8 cellular contexts compared by ENCODE assay signal in genomic region chr5:151699071-151699901, GRCh38. TPM values are rescaled to one million over a fixed set of nuclear protein-coding genes. Genes with fewer than 3 reads are reported as not detected.
DNase-seq lines count a peak whose midpoint lies in the region; ATAC-seq and TF ChIP-seq lines count a peak whose summit lies in the region.

No MANE protein-coding gene starts in this region.

- DNase-seq in dedifferentiated amniotic fluid mesenchymal stem cell (ENCODE audit: extremely low spot score) (peak; percentile 97), tibial artery (peak; percentile 66 to 90), NCI-H1417 (lab: John Stamatoyannopoulos, UW) (no peak)

- WGBS in liver, result 82% methylated on average over 13 of the region's 13 CpGs

- peak overlapping the region; percentile 51; the same call in 1 of the 2 replicates for H3K9ac ChIP-seq in HUES48 (ENCODE audit: low read depth, low read length)
- no peak overlapping the region for H3K9ac ChIP-seq in liver (ENCODE audit: low read depth in 1 of 2, low read length in 2 of 2)

- H3K36me3 ChIP-seq in HUES48 (ENCODE audit: control insufficient read depth, insufficient read depth, low read length) (no peaks in the 10 kb centered on the region), liver (ENCODE audit: control insufficient read depth in 4 of 4, insufficient read depth in 3 of 4, low read depth in 1 of 4, low read length in 3 of 4) (no peaks in the 10 kb centered on the region), tibial artery (no peaks in the 10 kb centered on the region)

- ATAC-seq in GM18870 (IDR thresholded peaks at IDR 0.05; ENCODE audit: unreplicated experiment), result no peak
- no peak for ATAC-seq in HG03135 (IDR thresholded peaks at IDR 0.05; ENCODE audit: unreplicated experiment)
- no peak for ATAC-seq in GM21717 (IDR thresholded peaks at IDR 0.05; ENCODE audit: unreplicated experiment)

- no peak for TF ChIP-seq CTCF in liver (IDR thresholded peaks at IDR 0.05; ENCODE audit: low read depth, low read length, missing input control)
- no peak for TF ChIP-seq CTCF in tibial artery (IDR thresholded peaks at IDR 0.05)

- H3K27me3 ChIP-seq in HUES48 (ENCODE audit: control insufficient read depth, insufficient read depth, low read length) (no peaks in the 10 kb centered on the region), liver (ENCODE audit: control insufficient read depth in 4 of 4, insufficient read depth in 4 of 4, low read length in 3 of 4) (peaks cover 0 to 3% (median 0%) of the 10 kb centered on the region in 4 donors), tibial artery (no peaks in the 10 kb centered on the region)

- intact Hi-C loops in tibial artery (cut with DNase I; ENCODE audit: low total_unique reads), result no loop called here

- TF ChIP-seq RAD21 in liver (IDR thresholded peaks at IDR 0.05), result peak in 1 of 2 donors; percentile 4

- H3K4me1 ChIP-seq in HUES48 (ENCODE audit: control insufficient read depth, insufficient read depth, low read length) (peaks cover 24% of the 10 kb centered on the region), liver (ENCODE audit: control insufficient read depth in 4 of 4, insufficient read depth in 4 of 4, low read length in 3 of 4) (no peaks in the 10 kb centered on the region), tibial artery (peaks cover 4 to 59% (median 28%) of the 10 kb centered on the region in 4 donors)

- H3K4me3 ChIP-seq in HUES48 (ENCODE audit: low read depth, low read length) (no peak overlapping the region), liver (ENCODE audit: low read depth in 1 of 3, low read length in 3 of 3) (no peak overlapping the region), tibial artery (peak overlapping the region in 1 of 2 donors; percentile 17)

- peak overlapping the region; percentile 87 for H3K27ac ChIP-seq in HUES48 (ENCODE audit: low read depth, low read length)
- peak overlapping the region; percentile 46 to 68 for H3K27ac ChIP-seq in liver (ENCODE audit: low read depth in 1 of 2, low read length in 2 of 2)
- H3K27ac ChIP-seq in tibial artery, result peak overlapping the region; percentile 75 to 84

- no peaks in the 10 kb centered on the region for H3K9me3 ChIP-seq in HUES48 (ENCODE audit: control insufficient read depth, insufficient read depth, low read length)
- H3K9me3 ChIP-seq in liver (ENCODE audit: control insufficient read depth in 4 of 4, low read length in 3 of 4), result no peaks in the 10 kb centered on the region
- no peaks in the 10 kb centered on the region for H3K9me3 ChIP-seq in tibial artery

TF ChIP-seq in liver, 16 proteins besides CTCF, POLR2A, EP300 and RAD21:
- TF ChIP-seq ZBTB33 (IDR thresholded peaks at IDR 0.05) (no peak), RXRA (IDR thresholded peaks at IDR 0.05) (peak in 1 of 2 donors; percentile 33), GABPA (IDR thresholded peaks at IDR 0.05 in 1 of 2, conservative IDR thresholded peaks at IDR 0.05 in 1 of 2) (no peak), SP1 (IDR thresholded peaks at IDR 0.05) (peak; percentile 12), NR2F2 (IDR thresholded peaks at IDR 0.05) (peak; percentile 91), MAX (IDR thresholded peaks at IDR 0.05) (no peak), FOXA2 (IDR thresholded peaks at IDR 0.05) (no peak), REST (IDR thresholded peaks at IDR 0.05) (peak; percentile 10), HNF4G (IDR thresholded peaks at IDR 0.05) (no peak), EGR1 (IDR thresholded peaks at IDR 0.05; ENCODE audit: low read depth in 2 of 2) (no peak), YY1 (IDR thresholded peaks at IDR 0.05) (peak; percentile 21), ATF3 (IDR thresholded peaks at IDR 0.05) (no peak), FOXA1 (IDR thresholded peaks at IDR 0.05) (no peak), TAF1 (conservative IDR thresholded peaks at IDR 0.05) (no peak), HNF4A (conservative IDR thresholded peaks at IDR 0.05) (no peak), JUND (IDR thresholded peaks at IDR 0.05) (no peak)

RNA-seq across cellular contexts. Expression of gene SPARC, which starts 12.6 kb away (rescaled TPM):
- 100 to 1,000 TPM in 1 of 2 donors, 10 to 100 TPM in 1; 96.6 to 116 TPM for total RNA-seq in liver
- 100 to 1,000 TPM; 104 to 269 TPM for polyA plus RNA-seq in liver

RNA-seq across cellular contexts. Expression of gene ATOX1, which starts 59.1 kb away (rescaled TPM):
- total RNA-seq in liver, result 10 to 100 TPM; 25.9 to 49.0 TPM
- 100 to 1,000 TPM; 142 to 307 TPM for polyA plus RNA-seq in liver

Comparison
In these comparisons a context has a peak if more than half of its experiments do, and no peak if none do; other contexts are left out.
1. DNase-seq: peak in dedifferentiated amniotic fluid mesenchymal stem cell (single experiment) and tibial artery (2 of 2); none in NCI-H1417 (0 of 3).
2. Peak in every context shown above with its lines, with median percentiles within 50 percentile points of each other: H3K27ac ChIP-seq.